In the genomic region with DNA sequence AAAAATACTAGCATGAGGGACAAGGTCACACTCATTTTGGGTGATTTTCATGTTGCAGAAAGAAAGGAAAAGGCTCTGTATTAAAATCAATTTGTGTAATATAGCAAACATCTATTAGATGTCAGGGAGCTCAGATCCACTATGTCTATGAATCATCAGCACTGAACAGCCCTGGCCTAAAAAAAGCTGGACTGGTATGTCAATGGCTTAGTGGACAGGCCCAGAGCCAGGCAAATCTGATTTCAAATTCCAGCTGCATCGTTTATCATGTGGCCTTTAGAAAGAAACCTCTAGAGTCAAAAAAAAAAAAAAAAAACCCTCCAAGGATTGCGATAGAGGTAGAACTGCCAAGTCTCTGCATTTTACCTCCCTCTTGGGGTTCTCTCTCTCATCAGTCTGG, we compare ENCODE assay signal across 17 cellular contexts. TPM values are rescaled to one million over a fixed set of nuclear protein-coding genes. Genes with fewer than 3 reads are reported as not detected.
DNase-seq lines count a peak whose midpoint lies in the region; ATAC-seq, FAIRE-seq and TF ChIP-seq lines count a peak whose summit lies in the region.
"Had no signal": no experiment of that assay in that cellular context is flagged by ENCODE, and none has a peak within 500 bp of the region (broad histone marks: within the 10 kb centered on the region; RNA-seq: fewer than 3 reads in every experiment).

No MANE protein-coding gene starts in this region.

- peak overlapping the region in 6 of 10 donors; percentile 40 to 73 (median 62) for H3K27ac ChIP-seq in heart right ventricle
- no peak overlapping the region for H3K27ac ChIP-seq in small intestine (ENCODE audit: low read depth in 1 of 2, low read length in 1 of 2)
- H3K27ac ChIP-seq: KMS-11, stomach had no signal

- ATAC-seq in heart right ventricle: peak in 5 of 8 donors; percentile 56 to 76 (median 64)
- ATAC-seq in GM21717 (IDR thresholded peaks at IDR 0.05; ENCODE audit: unreplicated experiment): no peak
- ATAC-seq: activated CD8-positive, alpha-beta memory T cell treated with anti-CD3 and anti-CD28 coated beads, Interleukin-2, amount 10 ng/mL, durations not matched to agents 7 days and 5 days had no signal

- H3K9me3 ChIP-seq in heart right ventricle (peaks cover 0 to 30% (median 13%) of the 10 kb centered on the region in 11 donors), small intestine (ENCODE audit: control insufficient read depth, low read depth) (no peaks in the 10 kb centered on the region)

- no peak for TF ChIP-seq CTCF in heart right ventricle (IDR thresholded peaks at IDR 0.05)

- DNase-seq in AG20443 (ENCODE audit: low spot score) (peak; percentile 87), astrocyte of the hippocampus (ENCODE audit: low read depth, low spot score) (peak; percentile 67), heart right ventricle (no peak), posterior vena cava (ENCODE audit: low spot score) (peak; percentile 76), dermis blood vessel endothelial cell (no peak), small intestine (no peak)
- no peak for DNase-seq in stimulated activated CD4-positive, alpha-beta T cell treated with anti-CD3 and anti-CD28 coated beads, Interleukin-15, amount 100 ng/mL, for 24 hours
- DNase-seq: activated CD4-positive, CD25-positive, alpha-beta regulatory T cell treated with anti-CD3 and anti-CD28 coated beads, Interleukin-2, amount 50 U/mL, for 72 hours; activated CD8-positive, alpha-beta memory T cell treated with anti-CD3 and anti-CD28 coated beads, Interleukin-2, amount 10 ng/mL, durations not matched to agents 7 days and 5 days; activated gamma-delta T cell; esophagus squamous epithelium; NCI-H2171 treated with DMSO at 0.1 percent for 48 hours; SHP77; stimulated activated CD4-positive, alpha-beta T cell treated with anti-CD3 and anti-CD28 coated beads, Interleukin-12 subunit alpha, Interleukin-12 subunit beta, amount 100 ng/mL, for 4 hours; stomach had no signal

- H3K36me3 ChIP-seq in heart right ventricle (no peaks in the 10 kb centered on the region), small intestine (ENCODE audit: control insufficient read depth in 2 of 2, insufficient read depth in 2 of 2, low read length in 2 of 2) (no peaks in the 10 kb centered on the region)
- H3K36me3 ChIP-seq: esophagus squamous epithelium, stomach had no signal

- H3K4me1 ChIP-seq in heart right ventricle: peaks cover 0 to 36% (median 11%) of the 10 kb centered on the region in 9 donors
- no peaks in the 10 kb centered on the region for H3K4me1 ChIP-seq in small intestine (ENCODE audit: control insufficient read depth in 2 of 2, insufficient read depth in 1 of 2, low read depth in 1 of 2, low read length in 1 of 2)

- WGBS in heart right ventricle, 2 donors: 39 to 52% methylated on average over 2 of the region's 2 CpGs
- 67 to 78% (median 72%) methylated on average over 2 of the region's 2 CpGs for WGBS in small intestine, 3 donors

- H3K4me3 ChIP-seq in heart right ventricle: no peak overlapping the region
- H3K4me3 ChIP-seq in small intestine (ENCODE audit: low read depth in 1 of 2, low read length in 2 of 2): no peak overlapping the region
- H3K4me3 ChIP-seq: esophagus squamous epithelium, stomach had no signal

- intact Hi-C loops in heart right ventricle (cut with DNase I) (loop anchor here in 3 of 10 donors (10.0 kb wide), 2 partner anchors 68 to 78 kb away; no protein-coding TSS in a partner anchor), posterior vena cava (cut with DNase I) (no loop called here)

- H3K27me3 ChIP-seq in heart right ventricle (peaks cover 0 to 8% (median 6%) of the 10 kb centered on the region in 7 donors), small intestine (ENCODE audit: control insufficient read depth in 2 of 2, insufficient read depth in 2 of 2, low read length in 2 of 2) (peaks cover 0 to 2% of the 10 kb centered on the region in 2 donors)

- FAIRE-seq in small intestine (lab: Jason Lieb, UNC): no peak

RNA-seq across cellular contexts. Expression of gene GAS7, which starts 5.4 kb away (rescaled TPM):
- 100 to 1,000 TPM in 1 of 10 donors, 10 to 100 TPM in 9; 39.6 to 111 (median 67.7) TPM for total RNA-seq in heart right ventricle
- polyA plus RNA-seq in heart right ventricle: 10 to 100 TPM; 19.8 to 35.3 TPM
- 100 to 1,000 TPM in 1 of 2 donors, 10 to 100 TPM in 1; 70.6 to 190 TPM for total RNA-seq in posterior vena cava
- total RNA-seq in dermis blood vessel endothelial cell: 4.8 and 6.7 TPM in 2 replicates
- 10 to 100 TPM in 1 of 3 donors, 1 to 10 TPM in 2; 1.1 to 14.9 (median 4.9) TPM for polyA plus RNA-seq in small intestine

Comparison
In these comparisons a context has a peak if more than half of its experiments do, and no peak if none do; other contexts are left out.
1. DNase-seq: peak in AG20443 (single experiment), astrocyte of the hippocampus (single experiment) and posterior vena cava (single experiment); none in heart right ventricle (0 of 2), dermis blood vessel endothelial cell (single experiment), small intestine (single experiment) and stimulated activated CD4-positive, alpha-beta T cell treated with anti-CD3 and anti-CD28 coated beads, Interleukin-15, amount 100 ng/mL, for 24 hours (single experiment).
2. H3K27ac ChIP-seq: peak in heart right ventricle (6 of 10); none in small intestine (0 of 2).